Comparison of ENCODE assay signal across 10 cellular contexts in genomic region chr22:30206964-30207363, GRCh38. TPM values are rescaled to one million over a fixed set of nuclear protein-coding genes. Genes with fewer than 3 reads are reported as not detected.
A peak's percentile ranks its signal among the peaks of the same experiment; 100 is the strongest.
DNase-seq lines count a peak whose midpoint lies in the region; ATAC-seq, FAIRE-seq and TF ChIP-seq lines count a peak whose summit lies in the region.
"Had no signal": no experiment of that assay in that cellular context is flagged by ENCODE, and none has a peak within 500 bp of the region (broad histone marks: within the 10 kb centered on the region; RNA-seq: fewer than 3 reads in every experiment).

No MANE protein-coding gene starts in this region.

- no peak for ATAC-seq in HG02642 (IDR thresholded peaks at IDR 0.05; ENCODE audit: poor library complexity, unreplicated experiment)
- ATAC-seq in HG03175 (IDR thresholded peaks at IDR 0.05; ENCODE audit: unreplicated experiment) = no peak
- no peak for ATAC-seq in HG03280 (IDR thresholded peaks at IDR 0.05; ENCODE audit: unreplicated experiment)

- no peak overlapping the region for H3K27ac ChIP-seq in endothelial cell of umbilical vein (ENCODE audit: insufficient read depth, low read depth, low read length)

- TF ChIP-seq POLR2A in endothelial cell of umbilical vein (IDR thresholded peaks at IDR 0.05; ENCODE audit: low read depth, low read length) = no peak

- H3K79me2 ChIP-seq in endothelial cell of umbilical vein (ENCODE audit: control insufficient read depth, insufficient read depth, low read length) = no peaks in the 10 kb centered on the region

- H3K4me2 ChIP-seq in endothelial cell of umbilical vein (ENCODE audit: insufficient read depth, low read length) = no peak overlapping the region

- H2AFZ ChIP-seq in endothelial cell of umbilical vein (ENCODE audit: low read depth, low read length) = no peak overlapping the region

- H3K9me1 ChIP-seq in endothelial cell of umbilical vein (replicated peaks; ENCODE audit: control insufficient read depth, extremely low read depth, insufficient read depth, low read length) = no peaks in the 10 kb centered on the region

- H3K36me3 ChIP-seq in endothelial cell of umbilical vein (ENCODE audit: control insufficient read depth in 2 of 2, extremely low read depth in 1 of 2, insufficient read depth in 2 of 2, low read length in 2 of 2) = no peaks in the 10 kb centered on the region

- TF ChIP-seq CTCF in AG09319 (IDR thresholded peaks at IDR 0.05; ENCODE audit: low read depth, low read length) (no peak), endothelial cell of umbilical vein (IDR thresholded peaks at IDR 0.05; ENCODE audit: extremely low read depth in 1 of 2, insufficient read depth in 1 of 2, low read depth in 1 of 2, low read length in 2 of 2) (no peak), GM10266 (IDR thresholded peaks at IDR 0.05; ENCODE audit: control insufficient read depth, insufficient read depth, low read depth, missing control alignments) (no peak)

- H3K9ac ChIP-seq in endothelial cell of umbilical vein (replicated peaks; ENCODE audit: extremely low read depth, insufficient read depth, low read length) = no peak overlapping the region

- H4K20me1 ChIP-seq in endothelial cell of umbilical vein (replicated peaks; ENCODE audit: control insufficient read depth, extremely low read depth, insufficient read depth, low read length) = no peaks in the 10 kb centered on the region

- no peaks in the 10 kb centered on the region for H3K9me3 ChIP-seq in endothelial cell of umbilical vein (replicated peaks; ENCODE audit: control insufficient read depth, insufficient read depth, low read length)

- CTCF ChIA-PET in endothelial cell of umbilical vein (lab: Charles Lee) = interaction anchor here (1.4 kb wide), 1 partner anchor 11 kb away, joined by 5 read pairs; no protein-coding TSS in a partner anchor

- peaks cover 23% of the 10 kb centered on the region for H3K4me1 ChIP-seq in endothelial cell of umbilical vein (ENCODE audit: control insufficient read depth, extremely low read depth, insufficient read depth, low read length)

- DNase-seq in AG09319 (ENCODE audit: extremely low read depth, low read depth) (peak; percentile 71), LHCN-M2 (ENCODE audit: low read depth) (peak; percentile 99), endothelial cell of umbilical vein (ENCODE audit: low read depth, low spot score) (peak; percentile 21), non-pigmented ciliary epithelial cell (ENCODE audit: low read depth) (peak; percentile 94), GM10266 (ENCODE audit: extremely low spot score) (no peak)

- H3K27me3 ChIP-seq in endothelial cell of umbilical vein (ENCODE audit: control insufficient read depth in 2 of 2, insufficient read depth in 2 of 2, low read length in 2 of 2) = no peaks in the 10 kb centered on the region

- intact Hi-C loops in endothelial cell of umbilical vein (cut with micrococcal nuclease) = no loop called here

- dilution Hi-C loops in endothelial cell of umbilical vein (cut with MboI; ENCODE audit: extremely low pct_ligation_motif_present, low sequenced_read_pairs) = no loop called here

- FAIRE-seq in endothelial cell of umbilical vein (lab: Jason Lieb, UNC) = peak; percentile 33
- FAIRE-seq: G401.6 had no signal

- BruUV-seq in endothelial cell of umbilical vein (replicated peaks; lab: Mats Ljungman, UMichigan) = no TSS peak

- H3K4me3 ChIP-seq in endothelial cell of umbilical vein (replicated peaks in 1 of 3; ENCODE audit: insufficient read depth in 1 of 3, low read depth in 1 of 3, low read length in 3 of 3) = no peak overlapping the region

- POLR2A ChIA-PET in endothelial cell of umbilical vein (lab: Charles Lee) = no interaction called here

TF ChIP-seq in endothelial cell of umbilical vein, 7 proteins besides CTCF, POLR2A, EP300 and RAD21:
- TF ChIP-seq POLR2AphosphoS5 (IDR thresholded peaks at IDR 0.05; ENCODE audit: insufficient read depth, low read depth, low read length) (peak; percentile 29), EZH2 (IDR thresholded peaks at IDR 0.05; ENCODE audit: borderline replicate concordance, low read depth, low read length, severe bottlenecking) (no peak)
TF ChIP-seq in endothelial cell of umbilical vein: peak in this region for 1.

RNA-seq across cellular contexts. Expression of gene LIF, which starts 39.6 kb away (rescaled TPM):
- total RNA-seq in LHCN-M2 (2014; rRNA removed) (23.1 and 23.3 TPM in 2 replicates), endothelial cell of umbilical vein (0.27 and 0.35 TPM in 2 replicates)
- 63.2 TPM for polyA plus RNA-seq in LHCN-M2 (2012)
- polyA plus RNA-seq in endothelial cell of umbilical vein = 0.12 and 0.35 TPM in 2 replicates
- polyA plus RNA-seq in endothelial cell of umbilical vein (2011; cell fraction: cytosol; rRNA removed) = 0.06 and 0.16 TPM in 2 replicates
- polyA plus RNA-seq in endothelial cell of umbilical vein (2011; cell fraction: nucleus; rRNA removed) = 0.66 and 1.1 TPM in 2 replicates
- polyA plus RNA-seq in endothelial cell of umbilical vein (2012) = 0.56 and 0.87 TPM in 2 replicates
- polyA minus RNA-seq in endothelial cell of umbilical vein = 0.19 TPM in 1 of 2 replicates, not detected in the other
- polyA minus RNA-seq in endothelial cell of umbilical vein (2011; cell fraction: cytosol; rRNA and poly(A)+ RNA removed) = 1.1 TPM
- polyA minus RNA-seq in endothelial cell of umbilical vein (2011; cell fraction: nucleus; rRNA and poly(A)+ RNA removed) = 0.24 and 1.2 TPM in 2 replicates

RNA-seq across cellular contexts. Expression of gene OSM, which starts 59.7 kb away (rescaled TPM):
- total RNA-seq in LHCN-M2 (2014; rRNA removed) (not detected in 2 replicates), endothelial cell of umbilical vein (not detected in 2 replicates)
- not detected for polyA plus RNA-seq in LHCN-M2 (2012)
- not detected in 2 replicates for polyA plus RNA-seq in endothelial cell of umbilical vein
- not detected in 2 replicates for polyA plus RNA-seq in endothelial cell of umbilical vein (2011; cell fraction: cytosol; rRNA removed)
- 0.07 TPM in 1 of 2 replicates, not detected in the other for polyA plus RNA-seq in endothelial cell of umbilical vein (2011; cell fraction: nucleus; rRNA removed)
- polyA plus RNA-seq in endothelial cell of umbilical vein (2012) = not detected in 2 replicates
- polyA minus RNA-seq in endothelial cell of umbilical vein = not detected in 2 replicates
- not detected for polyA minus RNA-seq in endothelial cell of umbilical vein (2011; cell fraction: cytosol; rRNA and poly(A)+ RNA removed)
- polyA minus RNA-seq in endothelial cell of umbilical vein (2011; cell fraction: nucleus; rRNA and poly(A)+ RNA removed) = not detected in 2 replicates
- total RNA-seq: glomerular endothelial cell had no signal

Comparison
In these comparisons a context has a peak if more than half of its experiments do, and no peak if none do; other contexts are left out.
1. RNA of gene LIF, which starts 39.6 kb away (total RNA-seq): 23.1 to 23.3 TPM in LHCN-M2; 0.27 to 0.35 TPM in endothelial cell of umbilical vein; every median in the first group is over 10 times any median in the second.